In genomic region chr2:60438653-60439052, GRCh38 we compare ENCODE assay signal across 15 cellular contexts.
"Had no signal": no experiment of that assay in that cellular context is flagged by ENCODE, and none has a peak within 500 bp of the region (broad histone marks: within the 10 kb centered on the region; RNA-seq: fewer than 3 reads in every experiment).

No MANE protein-coding gene starts in this region.

- H3K27me3 Mint-ChIP-seq: stimulated activated naive CD8-positive, alpha-beta T cell treated with anti-CD3 and anti-CD28 coated beads, Interleukin-15, Interleukin-2, amounts not matched to agents 100 ng/mL and 50 ng/mL, for 24 hours had no signal

- H3K36me3 Mint-ChIP-seq: naive thymus-derived CD8-positive, alpha-beta T cell had no signal

- H3K36me3 ChIP-seq: vagina had no signal

- H3K4me3 Mint-ChIP-seq: activated CD8-positive, alpha-beta T cell treated with anti-CD3 and anti-CD28 coated beads for 36 hours; activated naive CD4-positive, alpha-beta T cell treated with anti-CD3 and anti-CD28 coated beads for 36 hours; activated T-cell treated with anti-CD3 and anti-CD28 coated beads, Interleukin-2, amount 50 U/mL, for 4 hours; stimulated activated naive CD8-positive, alpha-beta T cell treated with anti-CD3 and anti-CD28 coated beads, Interleukin-15, Interleukin-2, amounts not matched to agents 100 ng/mL and 50 ng/mL, for 24 hours had no signal

- H3K27ac ChIP-seq: body of pancreas, dorsolateral prefrontal cortex, foreskin keratinocyte, vagina had no signal

- H3K9me3 Mint-ChIP-seq: activated CD8-positive, alpha-beta T cell treated with anti-CD3 and anti-CD28 coated beads for 36 hours; activated naive CD4-positive, alpha-beta T cell treated with anti-CD3 and anti-CD28 coated beads for 36 hours; activated T-cell treated with anti-CD3 and anti-CD28 coated beads, Interleukin-2, amount 50 U/mL, for 4 hours; naive thymus-derived CD8-positive, alpha-beta T cell; stimulated activated naive CD8-positive, alpha-beta T cell treated with anti-CD3 and anti-CD28 coated beads, Interleukin-15, Interleukin-2, amounts not matched to agents 100 ng/mL and 50 ng/mL, for 24 hours had no signal

- ATAC-seq: activated CD8-positive, alpha-beta T cell treated with anti-CD3 and anti-CD28 coated beads for 36 hours; body of pancreas; foreskin keratinocyte had no signal

- H3K27me3 ChIP-seq: body of pancreas, dorsolateral prefrontal cortex, foreskin keratinocyte, vagina had no signal

- H3K4me1 ChIP-seq: body of pancreas, vagina had no signal

- H3K4me3 ChIP-seq: body of pancreas, dorsolateral prefrontal cortex, vagina had no signal

- H3K27ac Mint-ChIP-seq: activated CD8-positive, alpha-beta T cell treated with anti-CD3 and anti-CD28 coated beads for 36 hours; activated naive CD4-positive, alpha-beta T cell treated with anti-CD3 and anti-CD28 coated beads for 36 hours; stimulated activated naive CD8-positive, alpha-beta T cell treated with anti-CD3 and anti-CD28 coated beads, Interleukin-15, Interleukin-2, amounts not matched to agents 100 ng/mL and 50 ng/mL, for 24 hours had no signal

- DNase-seq: activated CD4-positive, alpha-beta T cell treated with anti-CD3 and anti-CD28 coated beads for 48 hours; activated CD4-positive, CD25-positive, alpha-beta regulatory T cell; activated CD8-positive, alpha-beta T cell treated with anti-CD3 and anti-CD28 coated beads for 36 hours; activated naive CD4-positive, alpha-beta T cell treated with anti-CD3 and anti-CD28 coated beads for 36 hours; activated T-cell treated with anti-CD3 and anti-CD28 coated beads, Interleukin-2, amount 50 U/mL, for 4 hours; dorsolateral prefrontal cortex; foreskin keratinocyte; mesendoderm; stimulated activated CD4-positive, alpha-beta T cell treated with anti-CD3 and anti-CD28 coated beads, Interleukin-2, amount 100 ng/mL, for 24 hours; T-helper 1 cell; T-helper 9 cell had no signal

- H3K9me3 ChIP-seq: body of pancreas, vagina had no signal
